ENCODE assay signal across 18 cellular contexts in the genomic region with DNA sequence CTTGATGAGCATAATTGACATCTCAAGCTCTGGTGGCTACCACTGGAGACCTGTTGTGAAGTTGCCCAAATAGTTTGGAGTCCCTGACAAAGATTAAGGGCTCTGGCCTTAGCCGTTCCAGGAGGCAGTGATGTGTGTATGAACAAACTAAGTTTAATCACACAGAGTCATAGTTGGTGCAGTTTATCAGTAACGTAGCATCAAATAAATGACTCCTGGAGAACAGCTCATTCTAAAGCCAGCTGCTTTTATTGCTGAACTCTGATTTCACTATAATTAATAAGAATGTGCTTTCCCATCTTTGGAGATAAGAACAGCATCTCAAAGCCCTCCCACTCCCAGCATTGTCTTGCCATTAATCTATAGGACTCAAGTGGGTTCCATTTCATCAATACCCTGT.
"Had no signal": no experiment of that assay in that cellular context is flagged by ENCODE, and none has a peak within 500 bp of the region (broad histone marks: within the 10 kb centered on the region; RNA-seq: fewer than 3 reads in every experiment).

No MANE protein-coding gene starts in this region.

- H3K4me3 Mint-ChIP-seq: activated naive CD8-positive, alpha-beta T cell treated with anti-CD3 and anti-CD28 coated beads, Interleukin-2, amount 10 ng/mL, durations not matched to agents 7 days and 5 days; natural killer cell had no signal

- H3K4me3 ChIP-seq: hepatocyte, left lung, mucosa of descending colon, stomach, testis, upper lobe of left lung had no signal

- H3K4me1 Mint-ChIP-seq: activated naive CD8-positive, alpha-beta T cell treated with anti-CD3 and anti-CD28 coated beads, Interleukin-2, amount 10 ng/mL, durations not matched to agents 7 days and 5 days; natural killer cell had no signal

- DNase-seq: activated CD4-positive, alpha-beta T cell treated with anti-CD3 and anti-CD28 coated beads, Interleukin-2, amount 50 U/mL, for 1 hour; activated CD4-positive, CD25-positive, alpha-beta regulatory T cell; activated naive CD4-positive, alpha-beta T cell; activated naive CD8-positive, alpha-beta T cell treated with anti-CD3 and anti-CD28 coated beads, Interleukin-2, amount 10 ng/mL, durations not matched to agents 7 days and 5 days; activated T-cell treated with anti-CD3 and anti-CD28 coated beads for 4 hours; aorta; dermis blood vessel endothelial cell; islet precursor cell; left lung; mucosa of descending colon; natural killer cell; stimulated activated CD4-positive, alpha-beta T cell treated with anti-CD3 and anti-CD28 coated beads, Interleukin-1b, Interleukin-23, amount 100 ng/mL, for 48 hours; stomach; testis; upper lobe of left lung had no signal

- H3K27ac ChIP-seq: hepatocyte, left lung, stomach, testis, upper lobe of left lung had no signal

- H3K27me3 ChIP-seq: hepatocyte, left lung, stomach, testis, upper lobe of left lung had no signal

- H3K4me2 ChIP-seq: hepatocyte had no signal

- H2AFZ ChIP-seq: hepatocyte had no signal

- H3K79me2 ChIP-seq: hepatocyte had no signal

- H3K27me3 Mint-ChIP-seq: activated naive CD8-positive, alpha-beta T cell treated with anti-CD3 and anti-CD28 coated beads, Interleukin-2, amount 10 ng/mL, durations not matched to agents 7 days and 5 days; progenitor cell of endocrine pancreas had no signal

- H3K9me3 Mint-ChIP-seq: activated naive CD8-positive, alpha-beta T cell treated with anti-CD3 and anti-CD28 coated beads, Interleukin-2, amount 10 ng/mL, durations not matched to agents 7 days and 5 days had no signal

- H3K4me1 ChIP-seq: left lung, stomach, testis, upper lobe of left lung had no signal

- H3K36me3 Mint-ChIP-seq: activated naive CD8-positive, alpha-beta T cell treated with anti-CD3 and anti-CD28 coated beads, Interleukin-2, amount 10 ng/mL, durations not matched to agents 7 days and 5 days; natural killer cell had no signal

- H3K36me3 ChIP-seq: left lung, stomach, upper lobe of left lung had no signal

- ATAC-seq: left lung, mucosa of descending colon, natural killer cell, sciatic nerve had no signal

- H3K9me3 ChIP-seq: left lung, mucosa of descending colon, stomach, testis, upper lobe of left lung had no signal

- H3K27ac Mint-ChIP-seq: activated naive CD8-positive, alpha-beta T cell treated with anti-CD3 and anti-CD28 coated beads, Interleukin-2, amount 10 ng/mL, durations not matched to agents 7 days and 5 days; natural killer cell; progenitor cell of endocrine pancreas had no signal
